In genomic region chr10:36248314-36248981, GRCh38 we compare ENCODE assay signal across 26 cellular contexts.
"Had no signal": no experiment of that assay in that cellular context is flagged by ENCODE, and none has a peak within 500 bp of the region (broad histone marks: within the 10 kb centered on the region; RNA-seq: fewer than 3 reads in every experiment).

No MANE protein-coding gene starts in this region.

- H3K27me3 Mint-ChIP-seq: activated B cell treated with CpG ODN at 0.5 μM for 24 hours; activated CD4-positive, alpha-beta memory T cell treated with anti-CD3 and anti-CD28 coated beads for 36 hours; activated CD8-positive, alpha-beta memory T cell treated with anti-CD3 and anti-CD28 coated beads, Interleukin-2, amount 10 ng/mL, durations not matched to agents 7 days and 5 days; activated naive CD8-positive, alpha-beta T cell treated with anti-CD3 and anti-CD28 coated beads for 36 hours; memory B cell; naive B cell; progenitor cell of endocrine pancreas had no signal

- H3K4me3 Mint-ChIP-seq: activated B cell treated with CpG ODN at 0.5 μM for 24 hours; activated CD4-positive, alpha-beta memory T cell treated with anti-CD3 and anti-CD28 coated beads for 36 hours; activated CD8-positive, alpha-beta memory T cell treated with anti-CD3 and anti-CD28 coated beads, Interleukin-2, amount 10 ng/mL, durations not matched to agents 7 days and 5 days; activated naive CD8-positive, alpha-beta T cell treated with anti-CD3 and anti-CD28 coated beads for 36 hours; immature natural killer cell; memory B cell; naive B cell; neural progenitor cell had no signal

- H3K9me3 ChIP-seq: gastrocnemius medialis, heart left ventricle, left ventricle myocardium inferior, stomach, testis, upper lobe of left lung had no signal

- H3K27me3 ChIP-seq: gastrocnemius medialis, heart left ventricle, neural progenitor cell, stomach, testis, upper lobe of left lung had no signal

- H3K4me1 ChIP-seq: gastrocnemius medialis, heart left ventricle, left ventricle myocardium inferior, neural progenitor cell, stomach, testis, upper lobe of left lung had no signal

- H3K27ac Mint-ChIP-seq: activated B cell treated with CpG ODN at 0.5 μM for 24 hours; activated CD4-positive, alpha-beta memory T cell treated with anti-CD3 and anti-CD28 coated beads for 36 hours; activated CD8-positive, alpha-beta memory T cell treated with anti-CD3 and anti-CD28 coated beads, Interleukin-2, amount 10 ng/mL, durations not matched to agents 7 days and 5 days; activated naive CD8-positive, alpha-beta T cell treated with anti-CD3 and anti-CD28 coated beads for 36 hours; immature natural killer cell; memory B cell; naive B cell; neural progenitor cell had no signal

- H3K36me3 ChIP-seq: gastrocnemius medialis, heart left ventricle, left ventricle myocardium inferior, neural progenitor cell, stomach, upper lobe of left lung had no signal

- DNase-seq: activated B cell treated with CpG ODN at 0.5 μM for 24 hours; activated CD4-positive, alpha-beta memory T cell treated with anti-CD3 and anti-CD28 coated beads for 36 hours; activated CD4-positive, alpha-beta T cell treated with anti-CD3 and anti-CD28 coated beads for 4 hours; activated CD8-positive, alpha-beta memory T cell treated with anti-CD3 and anti-CD28 coated beads, Interleukin-2, amount 10 ng/mL, durations not matched to agents 7 days and 5 days; activated naive CD4-positive, alpha-beta T cell; activated naive CD8-positive, alpha-beta T cell treated with anti-CD3 and anti-CD28 coated beads for 36 hours; amygdala; caudate nucleus; gastrocnemius medialis; heart left ventricle; immature natural killer cell; kidney glomerular epithelial cell; left ventricle myocardium inferior; mucosa of descending colon; naive B cell; stimulated activated CD4-positive, alpha-beta T cell treated with anti-CD3 and anti-CD28 coated beads, Interleukin-15, amount 100 ng/mL, for 24 hours; stimulated activated CD4-positive, alpha-beta T cell treated with anti-CD3 and anti-CD28 coated beads, Interleukin-2, amount 100 ng/mL, for 48 hours; stomach; T-helper 9 cell; testis; upper lobe of left lung had no signal

- H3K27ac ChIP-seq: gastrocnemius medialis, heart left ventricle, left ventricle myocardium inferior, neural progenitor cell, skin epidermis, stomach, testis, upper lobe of left lung had no signal

- H3K4me3 ChIP-seq: gastrocnemius medialis, heart left ventricle, left ventricle myocardium inferior, mucosa of descending colon, neural progenitor cell, skin epidermis, stomach, testis, upper lobe of left lung had no signal

- H3K4me1 Mint-ChIP-seq: activated B cell treated with CpG ODN at 0.5 μM for 24 hours; activated CD8-positive, alpha-beta memory T cell treated with anti-CD3 and anti-CD28 coated beads, Interleukin-2, amount 10 ng/mL, durations not matched to agents 7 days and 5 days; activated naive CD8-positive, alpha-beta T cell treated with anti-CD3 and anti-CD28 coated beads for 36 hours; immature natural killer cell; memory B cell; naive B cell; neural progenitor cell had no signal

- ATAC-seq: activated CD8-positive, alpha-beta memory T cell treated with anti-CD3 and anti-CD28 coated beads, Interleukin-2, amount 10 ng/mL, durations not matched to agents 7 days and 5 days; esophagus mucosa; gastrocnemius medialis; mucosa of descending colon had no signal

- H3K36me3 Mint-ChIP-seq: activated CD4-positive, alpha-beta memory T cell treated with anti-CD3 and anti-CD28 coated beads for 36 hours; activated CD8-positive, alpha-beta memory T cell treated with anti-CD3 and anti-CD28 coated beads, Interleukin-2, amount 10 ng/mL, durations not matched to agents 7 days and 5 days; activated naive CD8-positive, alpha-beta T cell treated with anti-CD3 and anti-CD28 coated beads for 36 hours; immature natural killer cell; memory B cell; naive B cell; neural progenitor cell had no signal

- H3K9me3 Mint-ChIP-seq: activated naive CD8-positive, alpha-beta T cell treated with anti-CD3 and anti-CD28 coated beads for 36 hours; neural progenitor cell had no signal
